In genomic region chr1:165637427-165637826, GRCh38 we compare ENCODE assay signal across 1 cellular context.
A peak's percentile ranks its signal among the peaks of the same experiment; 100 is the strongest.
TF ChIP-seq lines count a peak whose summit lies in the region.

No MANE protein-coding gene starts in this region.

TF ChIP-seq in liver, 16 proteins besides CTCF, POLR2A, EP300 and RAD21 (continued from another document):
- peak; percentile 59 for TF ChIP-seq FOXA2 (IDR thresholded peaks at IDR 0.05)
- TF ChIP-seq ATF3 (IDR thresholded peaks at IDR 0.05) = peak; percentile 29
- peak; percentile 82 for TF ChIP-seq FOXA1 (IDR thresholded peaks at IDR 0.05)
- peak in 1 of 2 donors; percentile 74 for TF ChIP-seq EGR1 (IDR thresholded peaks at IDR 0.05; ENCODE audit: low read depth in 2 of 2)
